ENCODE assay signal across 13 cellular contexts in genomic region chr9:134625361-134626140, GRCh38. TPM values are rescaled to one million over a fixed set of nuclear protein-coding genes. Genes with fewer than 3 reads are reported as not detected.
A peak's percentile ranks its signal among the peaks of the same experiment; 100 is the strongest.
DNase-seq lines count a peak whose midpoint lies in the region; ATAC-seq and TF ChIP-seq lines count a peak whose summit lies in the region.
"Had no signal": no experiment of that assay in that cellular context is flagged by ENCODE, and none has a peak within 500 bp of the region (broad histone marks: within the 10 kb centered on the region; RNA-seq: fewer than 3 reads in every experiment).

No MANE protein-coding gene starts in this region.

- H3K79me2 ChIP-seq in HCT116 (ENCODE audit: insufficient read depth, low read length): no peaks in the 10 kb centered on the region

- H3K36me3 Mint-ChIP-seq in brain (no peaks in the 10 kb centered on the region), nephron (ENCODE audit: low read depth) (no peaks in the 10 kb centered on the region), MCF 10A (ENCODE audit: insufficient read depth, unreplicated experiment) (no peaks in the 10 kb centered on the region)
- H3K36me3 Mint-ChIP-seq: naive B cell had no signal

- peak overlapping the region; percentile 52 for H3K27ac ChIP-seq in A673 (ENCODE audit: low read depth, low read length, poor library complexity, severe bottlenecking)
- H3K27ac ChIP-seq in HCT116 (ENCODE audit: low read depth, low read length): no peak overlapping the region
- H3K27ac ChIP-seq: breast epithelium, HL-60 had no signal

- H4K20me1 ChIP-seq in HCT116 (ENCODE audit: insufficient read depth): no peaks in the 10 kb centered on the region

- H3K4me3 Mint-ChIP-seq in brain (no peak overlapping the region), nephron (no peak overlapping the region), MCF 10A (ENCODE audit: unreplicated experiment) (no peak overlapping the region)
- H3K4me3 Mint-ChIP-seq: naive B cell had no signal

- intact Hi-C loops in A673 (cut with micrococcal nuclease; ENCODE audit: unreplicated experiment): no loop called here
- intact Hi-C loops in HCT116 (cut with micrococcal nuclease): no loop called here
- intact Hi-C loops in MCF 10A (cut with micrococcal nuclease): no loop called here

- TF ChIP-seq POLR2A in HCT116 (IDR thresholded peaks at IDR 0.05; ENCODE audit: borderline replicate concordance, extremely low read depth, insufficient read depth, insufficient read length): no peak

- no peak overlapping the region for H2AFZ ChIP-seq in HCT116 (ENCODE audit: low read depth, low read length, poor library complexity, severe bottlenecking)

- CTCF ChIA-PET in A673 (lab: Charles Lee) (no interaction called here), HCT116 (lab: Charles Lee) (no interaction called here), MCF 10A (lab: Yijun Ruan, JAX) (interaction anchor here (0.9 kb wide), 1 partner anchor 64 kb away, joined by 3 read pairs; no protein-coding TSS in a partner anchor)

- ATAC-seq in HCT116: no peak
- ATAC-seq in GM18870 (IDR thresholded peaks at IDR 0.05; ENCODE audit: unreplicated experiment): no peak

- H3K36me3 ChIP-seq in A673 (ENCODE audit: insufficient read depth, low read length, poor library complexity, severe bottlenecking): no peaks in the 10 kb centered on the region
- H3K36me3 ChIP-seq in HCT116 (ENCODE audit: control insufficient read depth in 1 of 2, insufficient read depth in 2 of 2, low read length in 2 of 2): no peaks in the 10 kb centered on the region
- H3K36me3 ChIP-seq: breast epithelium had no signal

- H3K4me2 ChIP-seq in HCT116 (ENCODE audit: low read length): peak overlapping the region; percentile 42

- no peaks in the 10 kb centered on the region for H3K9me2 ChIP-seq in HCT116 (ENCODE audit: insufficient read depth)

- H3K9me3 Mint-ChIP-seq in brain (peaks cover 0 to 3% (median 0%) of the 10 kb centered on the region in 5 experiments), nephron (no peaks in the 10 kb centered on the region), MCF 10A (ENCODE audit: unreplicated experiment) (no peaks in the 10 kb centered on the region)
- H3K9me3 Mint-ChIP-seq: naive B cell had no signal

- no peaks in the 10 kb centered on the region for H3K27me3 ChIP-seq in A673 (replicated peaks; ENCODE audit: insufficient read depth, low read depth, low read length, poor library complexity)
- H3K27me3 ChIP-seq in HCT116 (ENCODE audit: insufficient read depth, low read length): peaks cover 4% of the 10 kb centered on the region; the same call in 1 of the 2 replicates

- no peak for DNase-seq in A673 (ENCODE audit: low spot score)
- DNase-seq in HCT116 (ENCODE audit: low read depth, low spot score): no peak
- no peak for DNase-seq in NAMALWA (ENCODE audit: low spot score)
- no peak for DNase-seq in OCI-M2 (lab: John Stamatoyannopoulos, UW; ENCODE audit: unreplicated experiment)
- DNase-seq in MCF 10A (ENCODE audit: unreplicated experiment): no peak
- DNase-seq: naive B cell, NCI-H1048, Right ventricle myocardium superior had no signal

- H3K27ac Mint-ChIP-seq in brain (peak overlapping the region; percentile 38 to 93 (median 64)), nephron (peak overlapping the region; percentile 6 to 94 (median 82)), MCF 10A (ENCODE audit: low read depth, unreplicated experiment) (no peak overlapping the region)

- no peaks in the 10 kb centered on the region for H3K9me3 ChIP-seq in A673 (ENCODE audit: low read depth, low read length, poor library complexity, severe bottlenecking)
- no peaks in the 10 kb centered on the region for H3K9me3 ChIP-seq in HCT116 (ENCODE audit: control insufficient read depth in 1 of 2, insufficient read depth in 1 of 2, low read depth in 1 of 2, low read length in 2 of 2)
- H3K9me3 ChIP-seq: breast epithelium had no signal

- H3K4me3 ChIP-seq in A673 (ENCODE audit: low read depth, low read length, poor library complexity, severe bottlenecking) (no peak overlapping the region), HCT116 (replicated peaks in 1 of 2; ENCODE audit: low read depth in 1 of 2, low read length in 2 of 2) (no peak overlapping the region)
- H3K4me3 ChIP-seq: breast epithelium had no signal

- H3K4me1 Mint-ChIP-seq in brain: peaks cover 79% of the 10 kb centered on the region
- peaks cover 48% of the 10 kb centered on the region for H3K4me1 Mint-ChIP-seq in nephron
- peaks cover 22% of the 10 kb centered on the region for H3K4me1 Mint-ChIP-seq in MCF 10A (ENCODE audit: insufficient read depth, unreplicated experiment)
- H3K4me1 Mint-ChIP-seq: naive B cell had no signal

- TF ChIP-seq CTCF in A673 (conservative IDR thresholded peaks at IDR 0.05; ENCODE audit: low read depth, low read length) (no peak), HCT116 (IDR thresholded peaks at IDR 0.05 in 2 of 3, conservative IDR thresholded peaks at IDR 0.05 in 1 of 3; ENCODE audit: borderline replicate concordance in 1 of 3, insufficient read depth in 1 of 3, low read depth in 2 of 3, low read length in 2 of 3) (no peak), brain (conservative IDR thresholded peaks at IDR 0.05) (no peak), nephron (IDR thresholded peaks at IDR 0.05; ENCODE audit: unreplicated experiment in 3 of 3) (no peak), MCF 10A (IDR thresholded peaks at IDR 0.05; ENCODE audit: unreplicated experiment) (no peak)

- peaks cover 21% of the 10 kb centered on the region for H3K4me1 ChIP-seq in A673 (ENCODE audit: insufficient read depth, low read length, poor library complexity, severe bottlenecking)
- peaks cover 0 to 15% of the 10 kb centered on the region in 2 experiments; a peak in 2 of 4 replicates for H3K4me1 ChIP-seq in HCT116 (ENCODE audit: control insufficient read depth in 1 of 2, insufficient read depth in 2 of 2, low read length in 2 of 2)
- H3K4me1 ChIP-seq: breast epithelium had no signal

- no peak overlapping the region for H3K9ac ChIP-seq in HCT116 (ENCODE audit: low read length)

- BruUV-seq in A673 (replicated peaks; lab: Mats Ljungman, UMichigan) (no TSS peak), HCT116 (replicated peaks; lab: Mats Ljungman, UMichigan) (no TSS peak), MCF 10A (replicated peaks; lab: Mats Ljungman, UMichigan) (no TSS peak)

- no peak for TF ChIP-seq RAD21 in HCT116 (IDR thresholded peaks at IDR 0.05; ENCODE audit: low read depth)

- H3K27me3 Mint-ChIP-seq in brain (peaks cover 3% of the 10 kb centered on the region), nephron (ENCODE audit: low read depth) (peaks cover 14% of the 10 kb centered on the region), MCF 10A (ENCODE audit: insufficient read depth, unreplicated experiment) (no peaks in the 10 kb centered on the region)

- RAD21 ChIA-PET in HCT116 (lab: Charles Lee; ENCODE audit: low non-redundant PET in 1 of 2, low total read pairs in 2 of 2, uncharacterized antibody in 2 of 2, unreplicated experiment in 2 of 2): no interaction called here

- POLR2A ChIA-PET in A673 (lab: Charles Lee; ENCODE audit: low non-redundant PET): no interaction called here
- POLR2A ChIA-PET in HCT116 (lab: Charles Lee): no interaction called here
- POLR2A ChIA-PET in MCF 10A (lab: Yijun Ruan, JAX): no interaction called here

TF ChIP-seq in HCT116, 20 proteins besides CTCF, POLR2A, EP300 and RAD21 (continues in another document):
- TF ChIP-seq CEBPB (IDR thresholded peaks at IDR 0.05; ENCODE audit: low read depth) (no peak), ATF3 (IDR thresholded peaks at IDR 0.05) (no peak), JUND (IDR thresholded peaks at IDR 0.05) (no peak), POLR2AphosphoS5 (IDR thresholded peaks at IDR 0.05; ENCODE audit: low read depth, low read length) (no peak), YY1 (IDR thresholded peaks at IDR 0.05; ENCODE audit: extremely low read depth, insufficient replicate concordance, low read depth, low read length) (no peak)
- TF ChIP-seq, protein P1, sequence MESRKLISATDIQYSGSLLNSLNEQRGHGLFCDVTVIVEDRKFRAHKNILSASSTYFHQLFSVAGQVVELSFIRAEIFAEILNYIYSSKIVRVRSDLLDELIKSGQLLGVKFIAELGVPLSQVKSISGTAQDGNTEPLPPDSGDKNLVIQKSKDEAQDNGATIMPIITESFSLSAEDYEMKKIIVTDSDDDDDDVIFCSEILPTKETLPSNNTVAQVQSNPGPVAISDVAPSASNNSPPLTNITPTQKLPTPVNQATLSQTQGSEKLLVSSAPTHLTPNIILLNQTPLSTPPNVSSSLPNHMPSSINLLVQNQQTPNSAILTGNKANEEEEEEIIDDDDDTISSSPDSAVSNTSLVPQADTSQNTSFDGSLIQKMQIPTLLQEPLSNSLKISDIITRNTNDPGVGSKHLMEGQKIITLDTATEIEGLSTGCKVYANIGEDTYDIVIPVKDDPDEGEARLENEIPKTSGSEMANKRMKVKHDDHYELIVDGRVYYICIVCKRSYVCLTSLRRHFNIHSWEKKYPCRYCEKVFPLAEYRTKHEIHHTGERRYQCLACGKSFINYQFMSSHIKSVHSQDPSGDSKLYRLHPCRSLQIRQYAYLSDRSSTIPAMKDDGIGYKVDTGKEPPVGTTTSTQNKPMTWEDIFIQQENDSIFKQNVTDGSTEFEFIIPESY (IDR thresholded peaks at IDR 0.05; ENCODE audit: extremely low read depth, insufficient replicate concordance, low read length): no peak

RNA-seq across cellular contexts. Expression of gene COL5A1, which starts 16.1 kb away (rescaled TPM):
- total RNA-seq in A673 (2021): 33.6 and 37.6 TPM in 2 replicates
- 0.30 TPM for total RNA-seq in HCT116 (2021; ENCODE audit: unreplicated experiment)
- polyA plus RNA-seq in HCT116 (2012): 0.02 and 0.04 TPM in 2 replicates
- polyA plus RNA-seq in brain (ENCODE audit: insufficient read depth, low read depth, low replicate concordance): 1.6 TPM
- not detected in 2 replicates for total RNA-seq in MCF 10A (2022)

Comparison
In these comparisons a context has a peak if more than half of its experiments do, and no peak if none do; other contexts are left out.
1. RNA of gene COL5A1, which starts 16.1 kb away (total RNA-seq): 33.6 to 37.6 TPM in A673; 0.30 TPM in HCT116 (single experiment) and not detected in MCF 10A; every median in the first group is over 10 times any median in the second.